ENCODE assay signal across 10 cellular contexts in the genomic region with DNA sequence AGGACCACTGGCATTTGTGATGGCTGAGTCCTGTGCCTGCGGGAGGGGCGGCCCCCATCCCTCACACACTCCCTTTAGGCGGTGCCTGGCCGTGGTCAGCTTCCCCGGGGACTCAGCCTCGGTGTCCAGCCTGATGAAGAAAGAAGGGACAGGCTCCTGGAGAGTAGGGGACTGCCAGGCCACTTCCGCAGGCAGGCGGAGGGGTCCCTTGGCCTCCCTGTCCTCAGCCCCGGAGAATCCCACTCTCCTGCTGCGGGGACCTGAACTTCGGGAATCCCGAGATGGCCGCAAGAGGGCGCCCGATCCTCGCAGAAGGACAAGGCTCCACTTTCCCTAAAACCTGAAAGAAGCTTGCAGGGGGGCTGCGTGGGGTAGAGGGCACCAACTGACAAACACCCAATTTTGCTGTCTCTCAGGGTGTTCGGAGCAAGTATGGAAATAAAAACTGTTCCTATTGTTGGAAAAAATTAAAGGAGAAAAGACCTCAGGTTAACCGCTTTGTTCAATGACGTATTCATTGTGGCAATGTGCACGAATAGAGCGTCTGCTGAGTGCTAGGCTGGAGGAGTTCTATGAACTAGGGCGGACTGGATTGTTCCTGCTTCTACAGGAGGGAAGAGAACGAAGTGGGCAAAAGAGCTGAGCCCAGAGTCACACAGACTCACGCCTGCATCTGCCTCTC.
DNase-seq lines count a peak whose midpoint lies in the region; ATAC-seq, FAIRE-seq and TF ChIP-seq lines count a peak whose summit lies in the region.
"Had no signal": no experiment of that assay in that cellular context is flagged by ENCODE, and none has a peak within 500 bp of the region (broad histone marks: within the 10 kb centered on the region; RNA-seq: fewer than 3 reads in every experiment).

No MANE protein-coding gene starts in this region.

- no peaks in the 10 kb centered on the region for H3K9me3 ChIP-seq in HUES64 (ENCODE audit: insufficient read depth, low read depth, low read length)
- H3K9me3 ChIP-seq: suprapubic skin had no signal

- ATAC-seq in left colon (peak; percentile 36), GM18520 (IDR thresholded peaks at IDR 0.05; ENCODE audit: unreplicated experiment) (no peak)

- H3K27ac ChIP-seq in HUES64 (ENCODE audit: low read depth, low read length): no peak overlapping the region
- H3K27ac ChIP-seq: suprapubic skin had no signal

- H3K4me3 Mint-ChIP-seq in activated T-helper 2 cell treated with anti-CD3 and anti-CD28 coated beads, Interferon-gamma antibody, Interleukin-2, Interleukin-4, amounts not matched to agents 10 μg/mL and 5 μg/mL and 100 μg/mL, durations not matched to agents 14 hours and 24 hours and 36 hours (ENCODE audit: low read depth): no peak overlapping the region
- H3K4me3 Mint-ChIP-seq: activated B cell treated with CpG ODN at 0.5 μM for 24 hours had no signal

- H3K36me3 Mint-ChIP-seq in activated T-helper 2 cell treated with anti-CD3 and anti-CD28 coated beads, Interferon-gamma antibody, Interleukin-2, Interleukin-4, amounts not matched to agents 10 μg/mL and 5 μg/mL and 100 μg/mL, durations not matched to agents 14 hours and 24 hours and 36 hours (ENCODE audit: low read depth): no peaks in the 10 kb centered on the region

- no peaks in the 10 kb centered on the region for H3K9me3 Mint-ChIP-seq in activated T-helper 2 cell treated with anti-CD3 and anti-CD28 coated beads, Interferon-gamma antibody, Interleukin-2, Interleukin-4, amounts not matched to agents 10 μg/mL and 5 μg/mL and 100 μg/mL, durations not matched to agents 14 hours and 24 hours and 36 hours
- H3K9me3 Mint-ChIP-seq: activated B cell treated with CpG ODN at 0.5 μM for 24 hours had no signal

- H3K27me3 ChIP-seq in HUES64 (ENCODE audit: insufficient read depth, low read length) (no peaks in the 10 kb centered on the region), bronchial epithelial cell (ENCODE audit: control insufficient read depth, insufficient read depth, low read length) (no peaks in the 10 kb centered on the region)

- no peaks in the 10 kb centered on the region for H3K27me3 Mint-ChIP-seq in activated T-helper 2 cell treated with anti-CD3 and anti-CD28 coated beads, Interferon-gamma antibody, Interleukin-2, Interleukin-4, amounts not matched to agents 10 μg/mL and 5 μg/mL and 100 μg/mL, durations not matched to agents 14 hours and 24 hours and 36 hours (ENCODE audit: low read depth)

- peaks cover 6% of the 10 kb centered on the region for H3K4me1 ChIP-seq in HUES64 (ENCODE audit: insufficient read depth, low read length)

- FAIRE-seq in bronchial epithelial cell (lab: Jason Lieb, UNC): no peak

- no peaks in the 10 kb centered on the region for H3K4me1 Mint-ChIP-seq in activated T-helper 2 cell treated with anti-CD3 and anti-CD28 coated beads, Interferon-gamma antibody, Interleukin-2, Interleukin-4, amounts not matched to agents 10 μg/mL and 5 μg/mL and 100 μg/mL, durations not matched to agents 14 hours and 24 hours and 36 hours (ENCODE audit: low read depth)
- H3K4me1 Mint-ChIP-seq: activated B cell treated with CpG ODN at 0.5 μM for 24 hours had no signal

- DNase-seq in DMS 273 (lab: John Stamatoyannopoulos, UW; ENCODE audit: unreplicated experiment): peak; percentile 81
- DNase-seq in T1000 (lab: John Stamatoyannopoulos, UW): peak; percentile 19
- DNase-seq in bronchial epithelial cell (ENCODE audit: low read depth): no peak
- DNase-seq in left colon: peak in 1 of 2 donors; percentile 69
- DNase-seq in stimulated activated CD4-positive, alpha-beta T cell treated with anti-CD3 and anti-CD28 coated beads, Interleukin-4, amount 100 ng/mL, for 48 hours (ENCODE audit: low read depth in 2 of 2): peak; percentile 17 to 53
- DNase-seq in activated T-helper 2 cell treated with anti-CD3 and anti-CD28 coated beads, Interferon-gamma antibody, Interleukin-2, Interleukin-4, amounts not matched to agents 10 μg/mL and 5 μg/mL and 100 μg/mL, durations not matched to agents 14 hours and 24 hours and 36 hours (ENCODE audit: low spot score): no peak
- DNase-seq: activated B cell treated with CpG ODN at 0.5 μM for 24 hours had no signal

- intact Hi-C loops in left colon (cut with DNase I, micrococcal nuclease): no loop called here
- intact Hi-C loops in activated T-helper 2 cell treated with anti-CD3 and anti-CD28 coated beads, Interferon-gamma antibody, Interleukin-2, Interleukin-4, amounts not matched to agents 10 μg/mL and 5 μg/mL and 100 μg/mL, durations not matched to agents 14 hours and 24 hours and 36 hours (cut with micrococcal nuclease): no loop called here

- WGBS in HUES64: 33% methylated on average over 25 of the region's 25 CpGs

- H3K27ac Mint-ChIP-seq in activated T-helper 2 cell treated with anti-CD3 and anti-CD28 coated beads, Interferon-gamma antibody, Interleukin-2, Interleukin-4, amounts not matched to agents 10 μg/mL and 5 μg/mL and 100 μg/mL, durations not matched to agents 14 hours and 24 hours and 36 hours: no peak overlapping the region
- H3K27ac Mint-ChIP-seq: activated B cell treated with CpG ODN at 0.5 μM for 24 hours had no signal

- H3K4me3 ChIP-seq in HUES64 (ENCODE audit: low read length) (peak overlapping the region; percentile 33), bronchial epithelial cell (ENCODE audit: low read depth, low read length) (no peak overlapping the region)
- H3K4me3 ChIP-seq: suprapubic skin had no signal

- TF ChIP-seq CTCF in bronchial epithelial cell (IDR thresholded peaks at IDR 0.05; ENCODE audit: insufficient read depth, low read length, severe bottlenecking): peak; percentile 71

- H3K9ac ChIP-seq in HUES64 (ENCODE audit: low read depth, low read length): no peak overlapping the region

- no peaks in the 10 kb centered on the region for H3K36me3 ChIP-seq in HUES64 (ENCODE audit: insufficient read depth, low read length)
- no peaks in the 10 kb centered on the region for H3K36me3 ChIP-seq in bronchial epithelial cell (ENCODE audit: control insufficient read depth, insufficient read depth, low read length)
- H3K36me3 ChIP-seq: suprapubic skin had no signal

Comparison
In these comparisons a context has a peak if more than half of its experiments do, and no peak if none do; other contexts are left out.
1. DNase-seq: peak in DMS 273 (single experiment), T1000 (single experiment) and stimulated activated CD4-positive, alpha-beta T cell treated with anti-CD3 and anti-CD28 coated beads, Interleukin-4, amount 100 ng/mL, for 48 hours (2 of 2); none in bronchial epithelial cell (single experiment) and activated T-helper 2 cell treated with anti-CD3 and anti-CD28 coated beads, Interferon-gamma antibody, Interleukin-2, Interleukin-4, amounts not matched to agents 10 μg/mL and 5 μg/mL and 100 μg/mL, durations not matched to agents 14 hours and 24 hours and 36 hours (single experiment).